Comparison of ENCODE assay signal across 8 cellular contexts in genomic region chr1:225817611-225818061, GRCh38. TPM values are rescaled to one million over a fixed set of nuclear protein-coding genes. Genes with fewer than 3 reads are reported as not detected.
DNase-seq lines count a peak whose midpoint lies in the region; ATAC-seq and TF ChIP-seq lines count a peak whose summit lies in the region.

No MANE protein-coding gene starts in this region.

- H3K4me3 Mint-ChIP-seq in neural crest cell, result no peak overlapping the region

- peaks cover 24% of the 10 kb centered on the region for H3K4me1 Mint-ChIP-seq in neural crest cell

- TF ChIP-seq CTCF in HFF-Myc (IDR thresholded peaks at IDR 0.05; ENCODE audit: low read depth, low read length, missing control alignments) (no peak), neural crest cell (conservative IDR thresholded peaks at IDR 0.05) (no peak)

- ATAC-seq in HG03108 (IDR thresholded peaks at IDR 0.05; ENCODE audit: unreplicated experiment), result no peak
- ATAC-seq in GM19467 (IDR thresholded peaks at IDR 0.05; ENCODE audit: unreplicated experiment), result no peak
- ATAC-seq in GM18498 (IDR thresholded peaks at IDR 0.05; ENCODE audit: unreplicated experiment), result no peak

- H3K36me3 Mint-ChIP-seq in neural crest cell (ENCODE audit: low read depth), result peaks cover 2% of the 10 kb centered on the region

- H3K9me3 Mint-ChIP-seq in neural crest cell, result no peaks in the 10 kb centered on the region

- DNase-seq in HFF-Myc (ENCODE audit: extremely low read depth, low read depth) (peak; percentile 83), RPMI8226 (peak; percentile 90), fibroblast of peridontal ligament (ENCODE audit: extremely low read depth) (peak; percentile 96), neural crest cell (ENCODE audit: low read depth, low spot score) (no peak)
- DNase-seq in stimulated activated CD8-positive, alpha-beta memory T cell treated with anti-CD3 and anti-CD28 coated beads, Interleukin-4, amount 100 ng/mL, for 48 hours, result no peak

- no peak overlapping the region for H3K4me3 ChIP-seq in HFF-Myc (replicated peaks; ENCODE audit: low read depth, low read length)

- H3K27ac Mint-ChIP-seq in neural crest cell (ENCODE audit: unreplicated experiment), result peak overlapping the region; percentile 89

- no peaks in the 10 kb centered on the region for H3K27me3 Mint-ChIP-seq in neural crest cell (ENCODE audit: low read depth)

RNA-seq across cellular contexts. Expression of gene EPHX1, which starts 7.7 kb away (rescaled TPM):
- total RNA-seq in neural crest cell, result 15.4 and 15.8 TPM in 2 replicates

RNA-seq across cellular contexts. Expression of gene SRP9, which starts 40.0 kb away (rescaled TPM):
- 480 and 482 TPM in 2 replicates for total RNA-seq in neural crest cell

Comparison
In these comparisons a context has a peak if more than half of its experiments do, and no peak if none do; other contexts are left out.
1. DNase-seq: peak in HFF-Myc (single experiment), RPMI8226 (single experiment) and fibroblast of peridontal ligament (single experiment); none in neural crest cell (single experiment) and stimulated activated CD8-positive, alpha-beta memory T cell treated with anti-CD3 and anti-CD28 coated beads, Interleukin-4, amount 100 ng/mL, for 48 hours (single experiment).